In the genomic region with DNA sequence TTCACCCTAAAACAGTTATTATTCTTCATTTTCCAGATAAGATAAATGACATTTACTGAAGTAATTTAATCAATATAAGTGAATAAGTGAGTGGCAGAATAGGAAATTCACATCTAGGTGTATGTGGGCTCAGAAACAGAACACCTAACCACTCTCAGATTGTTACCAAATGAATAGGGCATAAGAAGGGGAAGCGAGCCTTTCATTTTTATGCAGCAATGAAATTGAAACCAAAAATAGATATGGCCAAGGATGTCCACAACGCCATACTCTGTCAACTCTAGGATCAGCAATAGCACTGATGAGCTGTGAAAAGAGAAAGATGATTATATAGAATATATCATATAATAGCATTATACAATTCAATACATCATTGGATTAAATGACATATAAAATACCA, we compare ENCODE assay signal across 25 cellular contexts.
DNase-seq lines count a peak whose midpoint lies in the region; ATAC-seq and TF ChIP-seq lines count a peak whose summit lies in the region.
"Had no signal": no experiment of that assay in that cellular context is flagged by ENCODE, and none has a peak within 500 bp of the region (broad histone marks: within the 10 kb centered on the region; RNA-seq: fewer than 3 reads in every experiment).

No MANE protein-coding gene starts in this region.

- no peak for TF ChIP-seq CTCF in coronary artery (IDR thresholded peaks at IDR 0.05)

- no peak overlapping the region for H3K4me3 ChIP-seq in coronary artery
- H3K4me3 ChIP-seq: lung, mucosa of descending colon, SK-N-MC, skin epidermis, transverse colon had no signal

- peak; percentile 74 for ATAC-seq in GM18498 (IDR thresholded peaks at IDR 0.05; ENCODE audit: unreplicated experiment)
- ATAC-seq in GM19395 (IDR thresholded peaks at IDR 0.05; ENCODE audit: unreplicated experiment), result peak; percentile 84
- peak; percentile 71 for ATAC-seq in HG02852 (IDR thresholded peaks at IDR 0.05; ENCODE audit: unreplicated experiment)
- peak; percentile 82 for ATAC-seq in HG03565 (IDR thresholded peaks at IDR 0.05; ENCODE audit: unreplicated experiment)
- ATAC-seq: activated CD8-positive, alpha-beta T cell treated with anti-CD3 and anti-CD28 coated beads for 36 hours; activated naive CD4-positive, alpha-beta T cell treated with anti-CD3 and anti-CD28 coated beads, Interleukin-2, amount 50 U/mL, for 72 hours; HCT116; mucosa of descending colon; natural killer cell treated with Interleukin-12 subunit alpha and Interleukin-12 subunit beta and Interleukin-15 and Interleukin-18, amount 100 ng/mL, for 72 hours; T-helper 17 cell had no signal

- intact Hi-C loops in posterior vena cava (cut with DNase I), result no loop called here

- DNase-seq in posterior vena cava (ENCODE audit: low spot score), result no peak
- DNase-seq in coronary artery (ENCODE audit: low spot score), result no peak
- DNase-seq in NCI-H1930 (lab: John Stamatoyannopoulos, UW), result no peak
- no peak for DNase-seq in stimulated activated CD4-positive, alpha-beta T cell treated with anti-CD3 and anti-CD28 coated beads, Interleukin-2, amount 100 ng/mL, for 48 hours
- DNase-seq: activated CD8-positive, alpha-beta T cell treated with anti-CD3 and anti-CD28 coated beads for 36 hours; CD4-positive, CD25-positive, alpha-beta regulatory T cell; cortex of kidney; head of caudate nucleus; mucosa of descending colon; NCI-H1436; NCI-H446 treated with DMSO at 0.1 percent for 48 hours; retina; T-helper 17 cell; transverse colon had no signal

- H3K27ac ChIP-seq in coronary artery, result no peak overlapping the region
- H3K27ac ChIP-seq: HL-60, SK-N-MC, skin epidermis, transverse colon had no signal
